ENCODE assay signal across 20 cellular contexts in genomic region chr17:82601447-82602000, GRCh38. TPM values are rescaled to one million over a fixed set of nuclear protein-coding genes. Genes with fewer than 3 reads are reported as not detected.
A peak's percentile ranks its signal among the peaks of the same experiment; 100 is the strongest.
DNase-seq lines count a peak whose midpoint lies in the region; ATAC-seq, FAIRE-seq and TF ChIP-seq lines count a peak whose summit lies in the region.
"Had no signal": no experiment of that assay in that cellular context is flagged by ENCODE, and none has a peak within 500 bp of the region (broad histone marks: within the 10 kb centered on the region; RNA-seq: fewer than 3 reads in every experiment).

No MANE protein-coding gene starts in this region.

- H3K9ac ChIP-seq in SK-N-SH: no peak overlapping the region
- H3K9ac ChIP-seq in HCT116 (ENCODE audit: low read length): no peak overlapping the region
- no peak overlapping the region for H3K9ac ChIP-seq in GM12878 (ENCODE audit: control insufficient read depth, insufficient read depth, low read length)

- no peak for ATAC-seq in SK-N-SH treated with all-trans-retinoic acid at 6 μM for 48 hours
- ATAC-seq in HCT116: no peak
- ATAC-seq in GM12878: no peak
- no peak for ATAC-seq in GM19351 (IDR thresholded peaks at IDR 0.05; ENCODE audit: unreplicated experiment)
- ATAC-seq in GM18498 (IDR thresholded peaks at IDR 0.05; ENCODE audit: unreplicated experiment): no peak
- ATAC-seq: GM23338 had no signal

- BruUV-seq in HCT116 (replicated peaks; lab: Mats Ljungman, UMichigan) (TSS peak; percentile 45), GM12878 (replicated peaks; lab: Mats Ljungman, UMichigan) (TSS peak; percentile 72)

- H4K20me1 ChIP-seq in SK-N-SH (ENCODE audit: insufficient read depth) (no peaks in the 10 kb centered on the region), HCT116 (ENCODE audit: insufficient read depth) (no peaks in the 10 kb centered on the region), GM12878 (ENCODE audit: control insufficient read depth, insufficient read depth) (peaks cover 3% of the 10 kb centered on the region; the same call in 1 of the 2 replicates)

- H3K36me3 Mint-ChIP-seq in neural crest cell (ENCODE audit: low read depth): peaks cover 20% of the 10 kb centered on the region

- POLR2A ChIA-PET in SK-N-SH (lab: Yijun Ruan, JAX): no interaction called here
- POLR2A ChIA-PET in HCT116 (lab: Charles Lee): no interaction called here
- POLR2A ChIA-PET in GM12878 (lab: Charles Lee): no interaction called here

- H3K4me2 ChIP-seq in SK-N-SH (no peak overlapping the region), HCT116 (ENCODE audit: low read length) (no peak overlapping the region), GM12878 (ENCODE audit: control insufficient read depth, insufficient read depth) (no peak overlapping the region)
- H3K4me2 ChIP-seq: GM23338 had no signal

- no peaks in the 10 kb centered on the region for H3K9me2 ChIP-seq in SK-N-SH
- H3K9me2 ChIP-seq in HCT116 (ENCODE audit: insufficient read depth): no peaks in the 10 kb centered on the region

- SMC1A ChIA-PET in GM12878 (lab: Charles Lee; ENCODE audit: uncharacterized antibody, unreplicated experiment): no interaction called here

- CTCF ChIA-PET in SK-N-SH (lab: Yijun Ruan, JAX) (interaction anchor here (1.0 to 1.5 kb wide), 2 partner anchors 10 to 20 kb away, joined by 3 to 4 read pairs; no protein-coding TSS in a partner anchor), HCT116 (lab: Charles Lee) (no interaction called here), GM12878 (lab: Yijun Ruan, JAX) (no interaction called here)

- H3K4me3 ChIP-seq in SK-N-SH (ENCODE audit: low read depth in 2 of 2, low read length in 1 of 2): no peak overlapping the region
- H3K4me3 ChIP-seq in HCT116 (replicated peaks in 1 of 2; ENCODE audit: low read depth in 1 of 2, low read length in 2 of 2): no peak overlapping the region
- no peak overlapping the region for H3K4me3 ChIP-seq in GM12878
- H3K4me3 ChIP-seq: GM23338, SJSA1 had no signal

- TF ChIP-seq EP300 in SK-N-SH (IDR thresholded peaks at IDR 0.05; ENCODE audit: borderline replicate concordance in 1 of 2, low read depth in 1 of 2, low read length in 1 of 2) (no peak), GM12878 (IDR thresholded peaks at IDR 0.05; ENCODE audit: borderline replicate concordance in 1 of 2, control insufficient read depth in 1 of 2, low read depth in 2 of 2, low read length in 2 of 2) (no peak)

- H3K4me1 Mint-ChIP-seq in neural crest cell: peaks cover 17% of the 10 kb centered on the region

- TF ChIP-seq CTCF in SK-N-SH (IDR thresholded peaks at IDR 0.05) (no peak), HCT116 (IDR thresholded peaks at IDR 0.05 in 2 of 3, conservative IDR thresholded peaks at IDR 0.05 in 1 of 3; ENCODE audit: borderline replicate concordance in 1 of 3, insufficient read depth in 1 of 3, low read depth in 2 of 3, low read length in 2 of 3) (no peak), GM12878 (IDR thresholded peaks at IDR 0.05 in 2 of 3, conservative IDR thresholded peaks at IDR 0.05 in 1 of 3; ENCODE audit: control insufficient read depth in 2 of 3, extremely low read depth in 1 of 3, insufficient read depth in 1 of 3, low read depth in 3 of 3, low read length in 3 of 3) (no peak), neural crest cell (conservative IDR thresholded peaks at IDR 0.05) (no peak)

- H3F3A ChIP-seq in SK-N-SH (replicated peaks; ENCODE audit: insufficient read depth): peaks cover 13% of the 10 kb centered on the region

- H2AFZ ChIP-seq in SK-N-SH (ENCODE audit: low read depth) (no peak overlapping the region), HCT116 (ENCODE audit: low read depth, low read length, poor library complexity, severe bottlenecking) (no peak overlapping the region), GM12878 (ENCODE audit: control insufficient read depth, low read depth, low read length) (no peak overlapping the region)
- H2AFZ ChIP-seq: GM23338 had no signal

- no peaks in the 10 kb centered on the region for H3K27me3 ChIP-seq in SK-N-SH (ENCODE audit: insufficient read depth)
- no peaks in the 10 kb centered on the region for H3K27me3 ChIP-seq in HCT116 (ENCODE audit: insufficient read depth, low read length)
- H3K27me3 ChIP-seq in GM12878 (replicated peaks in 1 of 2; ENCODE audit: control insufficient read depth in 2 of 2, insufficient read depth in 2 of 2, low read length in 1 of 2): no peaks in the 10 kb centered on the region
- H3K27me3 ChIP-seq: SJSA1 had no signal

- intact Hi-C loops in HCT116 (cut with micrococcal nuclease) (no loop called here), GM12878 (cut with micrococcal nuclease; ENCODE audit: unreplicated experiment) (no loop called here)

- no peaks in the 10 kb centered on the region for H3K9me3 Mint-ChIP-seq in neural crest cell
- H3K9me3 Mint-ChIP-seq: CD4-positive, alpha-beta memory T cell; HFFc6 had no signal

- in situ Hi-C loops in GM12878 (cut with MboI): no loop called here

- FAIRE-seq in GM12878 (lab: Jason Lieb, UNC): no peak
- FAIRE-seq: GM12891 had no signal

- H3K9me3 ChIP-seq in SK-N-SH: no peaks in the 10 kb centered on the region
- H3K9me3 ChIP-seq in HCT116 (ENCODE audit: control insufficient read depth in 1 of 2, insufficient read depth in 1 of 2, low read depth in 1 of 2, low read length in 2 of 2): no peaks in the 10 kb centered on the region
- no peaks in the 10 kb centered on the region for H3K9me3 ChIP-seq in GM12878 (replicated peaks; ENCODE audit: control insufficient read depth, insufficient read depth, low read length)
- H3K9me3 ChIP-seq: SJSA1 had no signal

- H3K27ac Mint-ChIP-seq in neural crest cell (ENCODE audit: unreplicated experiment): no peak overlapping the region
- H3K27ac Mint-ChIP-seq: GM23338, HFFc6 had no signal

- H3K27ac ChIP-seq in SK-N-SH (ENCODE audit: low read depth in 2 of 2, low read length in 1 of 2): no peak overlapping the region
- no peak overlapping the region; the same call in 1 of the 2 replicates for H3K27ac ChIP-seq in HCT116 (ENCODE audit: low read depth, low read length)
- H3K27ac ChIP-seq in GM12878 (ENCODE audit: control insufficient read depth, insufficient read depth): no peak overlapping the region
- H3K27ac ChIP-seq: 22Rv1, SJSA1 had no signal

- TF ChIP-seq RAD21 in SK-N-SH (IDR thresholded peaks at IDR 0.05; ENCODE audit: low read length): no peak
- TF ChIP-seq RAD21 in HCT116 (IDR thresholded peaks at IDR 0.05; ENCODE audit: low read depth): no peak
- TF ChIP-seq RAD21 in GM12878 (IDR thresholded peaks at IDR 0.05; ENCODE audit: insufficient read depth, low read depth, low read length): no peak

- DNase-seq in SK-N-SH (peak; percentile 34), HCT116 (ENCODE audit: low read depth, low spot score) (no peak), GM12878 (ENCODE audit: low read depth, low spot score) (no peak), neural crest cell (ENCODE audit: low read depth, low spot score) (no peak), NCI-H446 treated with DMSO at 0.1 percent for 48 hours (lab: John Stamatoyannopoulos, UW) (no peak)
- DNase-seq: CD4-positive, alpha-beta memory T cell; GDM1; HFFc6; NCI-H1105 treated with DMSO at 0.1 percent for 48 hours; NCI-H1694 treated with DMSO at 0.1 percent for 48 hours; NCI-H2107; NCI-H226; NCI-H526 treated with DMSO at 0.1 percent for 48 hours had no signal

- H3K4me1 ChIP-seq in SK-N-SH (ENCODE audit: control insufficient read depth in 1 of 2, insufficient read depth in 2 of 2, low read depth in 1 of 2, low read length in 1 of 2) (no peaks in the 10 kb centered on the region; a peak in 1 of 4 replicates), HCT116 (ENCODE audit: control insufficient read depth in 1 of 2, insufficient read depth in 2 of 2, low read length in 2 of 2) (no peaks in the 10 kb centered on the region), GM12878 (ENCODE audit: control insufficient read depth, insufficient read depth, low read length) (peaks cover 19% of the 10 kb centered on the region)

- H3K36me3 ChIP-seq in SK-N-SH (replicated peaks in 1 of 2; ENCODE audit: control insufficient read depth in 1 of 2, insufficient read depth in 2 of 2, low read length in 1 of 2) (peaks cover 55 to 75% of the 10 kb centered on the region in 2 experiments), HCT116 (ENCODE audit: control insufficient read depth in 1 of 2, insufficient read depth in 2 of 2, low read length in 2 of 2) (peaks cover 59 to 84% of the 10 kb centered on the region in 2 experiments), GM12878 (ENCODE audit: control insufficient read depth in 2 of 2, insufficient read depth in 2 of 2, low read length in 1 of 2) (peaks cover 32 to 34% of the 10 kb centered on the region in 2 experiments)

- WGBS in SK-N-SH (ENCODE audit: low lambda C conversion rate): 97% methylated on average over 24 of the region's 24 CpGs
- WGBS in GM12878 (ENCODE audit: insufficient coverage, insufficient replicate concordance, low lambda C conversion rate, missing lambda C conversion rate): over 99% methylated on average over 24 of the region's 24 CpGs

- TF ChIP-seq POLR2A in HCT116 (IDR thresholded peaks at IDR 0.05; ENCODE audit: borderline replicate concordance, extremely low read depth, insufficient read depth, insufficient read length) (no peak), GM12878 (IDR thresholded peaks at IDR 0.05; ENCODE audit: low read depth, low read length) (no peak; the same call in 1 of the 2 replicates)

- H3K27me3 Mint-ChIP-seq in neural crest cell (ENCODE audit: low read depth): no peaks in the 10 kb centered on the region
- H3K27me3 Mint-ChIP-seq: CD4-positive, alpha-beta memory T cell had no signal

- H3K79me2 ChIP-seq in SK-N-SH (ENCODE audit: insufficient read depth) (peaks cover 18% of the 10 kb centered on the region), HCT116 (ENCODE audit: insufficient read depth, low read length) (peaks cover 53% of the 10 kb centered on the region), GM12878 (ENCODE audit: control insufficient read depth, insufficient read depth, low read length) (no peaks in the 10 kb centered on the region; the same call in 1 of the 2 replicates)

- RAD21 ChIA-PET in HCT116 (lab: Charles Lee; ENCODE audit: low non-redundant PET in 1 of 2, low total read pairs in 2 of 2, uncharacterized antibody in 2 of 2, unreplicated experiment in 2 of 2): no interaction called here
- RAD21 ChIA-PET in GM12878 (lab: Charles Lee; ENCODE audit: unreplicated experiment): no interaction called here

- peak overlapping the region; percentile 41 for H3K4me3 Mint-ChIP-seq in neural crest cell
- H3K4me3 Mint-ChIP-seq: CD4-positive, alpha-beta memory T cell; GM23338; HFFc6 had no signal

RNA-seq across cellular contexts. Expression of gene WDR45B, which starts 46.7 kb away (rescaled TPM):
- polyA plus RNA-seq in SK-N-SH (2012; rRNA removed) (171 and 191 TPM in 2 replicates), GM12878 (2011; rRNA removed) (66.9 and 73.7 TPM in 2 replicates), GM12878 (2014; fragmentation: Illumina TruSeq; extraction: Trizol) (20.7 and 24.4 TPM in 2 replicates), GM12878 (2014; fragmentation: Nextera tagmentation; extraction: Ambion mirVana) (1 to 10 TPM; 1.0 to 2.5 TPM), GM12878 (2014; rRNA removed) (34.4 and 37.1 TPM in 2 replicates), GM12878 (2016; fragmentation: Nextera tagmentation; extraction: Ambion mirVana) (10 to 100 TPM; 26.7 to 31.2 TPM)
- polyA plus RNA-seq in SK-N-SH (2012; cell fraction: cytosol; rRNA removed): 142 and 159 TPM in 2 replicates
- 164 and 253 TPM in 2 replicates for polyA plus RNA-seq in SK-N-SH (2012; cell fraction: nucleus; rRNA removed)
- total RNA-seq in HCT116 (2021; ENCODE audit: unreplicated experiment) (117 TPM), GM12878 (2014; rRNA removed) (27.6 and 35.7 TPM in 2 replicates), GM12878 (2014; rRNA removed; fragmentation: Illumina TruSeq; extraction: Trizol) (20.1 and 22.7 TPM in 2 replicates), GM12878 (2021) (26.5 and 26.7 TPM in 2 replicates), neural crest cell (57.1 and 64.6 TPM in 2 replicates)
- 148 and 173 TPM in 2 replicates for polyA plus RNA-seq in HCT116 (2012)
- 85.3 and 88.7 TPM in 2 replicates for total RNA-seq in GM12878 (2013; cell fraction: nucleolus; rRNA removed)
- polyA plus RNA-seq in GM12878 (2011; ENCODE audit: low read depth): 27.1 TPM
- polyA plus RNA-seq in GM12878 (2011; cell fraction: cytosol; rRNA removed): 63.8 and 67.7 TPM in 2 replicates
- polyA plus RNA-seq in GM12878 (2011; cell fraction: nucleus; rRNA removed): 167 and 250 TPM in 2 replicates
- polyA plus RNA-seq in GM12878 (2012): 44.4 and 51.0 TPM in 2 replicates
- polyA minus RNA-seq in GM12878 (2011; rRNA and poly(A)+ RNA removed): 33.8 and 47.2 TPM in 2 replicates
- 17.6 and 23.0 TPM in 2 replicates for polyA minus RNA-seq in GM12878 (2011; cell fraction: cytosol; rRNA and poly(A)+ RNA removed)
- polyA minus RNA-seq in GM12878 (2011; cell fraction: nucleus; rRNA and poly(A)+ RNA removed): 35.7 and 37.6 TPM in 2 replicates
